Comparison of ENCODE assay signal across 1 cellular context in genomic region chr3:4399476-4399875, GRCh38.
TF ChIP-seq lines count a peak whose summit lies in the region.

No MANE protein-coding gene starts in this region.

TF ChIP-seq in WTC11, 78 proteins besides CTCF, POLR2A, EP300 and RAD21 (continued from another document):
- no peak for TF ChIP-seq STAT6 (CRISPR knock-in tag; conservative IDR thresholded peaks at IDR 0.05; ENCODE audit: low read depth)
- TF ChIP-seq SMAD3 (CRISPR knock-in tag; IDR thresholded peaks at IDR 0.05; ENCODE audit: borderline replicate concordance): no peak
